In the genomic region with DNA sequence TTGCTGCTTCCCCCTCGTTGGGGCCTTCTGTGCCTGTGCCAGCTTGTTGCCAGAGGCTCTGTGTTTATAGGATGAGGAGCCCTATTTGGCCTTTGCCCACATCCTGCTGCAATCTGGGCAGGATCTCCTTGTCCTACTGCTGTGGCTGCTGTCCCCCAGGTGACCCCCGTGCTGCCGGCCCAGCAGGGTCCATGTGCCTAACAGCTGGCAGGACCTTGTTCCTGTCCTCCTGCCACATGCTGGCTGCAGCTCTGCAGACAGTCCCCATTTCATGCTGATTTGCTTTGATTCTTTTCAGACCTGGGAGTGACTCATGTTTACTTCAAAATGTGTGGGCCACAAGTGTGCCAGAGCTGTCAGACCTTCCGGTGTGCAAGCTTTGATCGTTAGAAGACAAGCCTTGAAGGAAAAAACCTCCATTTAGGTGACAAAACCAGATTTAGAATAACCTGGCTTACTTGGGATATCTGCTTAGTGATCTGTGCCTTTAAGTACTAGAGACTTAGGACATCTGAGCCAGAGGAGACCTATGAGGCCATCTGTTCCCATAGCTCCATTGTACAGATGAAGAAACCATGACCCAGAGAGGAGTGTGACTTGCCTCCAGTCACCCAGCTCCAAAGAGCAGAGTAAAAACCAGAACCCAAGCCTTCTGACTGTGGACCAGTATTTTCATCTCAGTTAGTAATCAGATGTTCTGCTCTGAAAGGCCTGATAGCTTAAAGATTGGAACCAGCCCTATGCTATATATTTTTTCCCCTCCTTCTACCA, we compare ENCODE assay signal across 8 cellular contexts. TPM values are rescaled to one million over a fixed set of nuclear protein-coding genes. Genes with fewer than 3 reads are reported as not detected.
DNase-seq lines count a peak whose midpoint lies in the region; ATAC-seq and TF ChIP-seq lines count a peak whose summit lies in the region.

No MANE protein-coding gene starts in this region.

- H3K9me3 ChIP-seq in SJCRH30 (replicated peaks) (no peaks in the 10 kb centered on the region), lower lobe of right lung (no peaks in the 10 kb centered on the region)

- no peaks in the 10 kb centered on the region for H3K9me3 Mint-ChIP-seq in MCF 10A (ENCODE audit: unreplicated experiment)

- no peaks in the 10 kb centered on the region for H3K27me3 ChIP-seq in ACC112 (ENCODE audit: insufficient read depth, low read length)
- no peaks in the 10 kb centered on the region for H3K27me3 ChIP-seq in SJCRH30
- no peaks in the 10 kb centered on the region for H3K27me3 ChIP-seq in lower lobe of right lung (ENCODE audit: low read depth)

- TF ChIP-seq CTCF in MCF 10A (IDR thresholded peaks at IDR 0.05; ENCODE audit: unreplicated experiment): no peak
- no peak for TF ChIP-seq CTCF in lower lobe of right lung (IDR thresholded peaks at IDR 0.05)

- POLR2A ChIA-PET in MCF 10A (lab: Yijun Ruan, JAX): interaction anchor here (0.6 to 3.3 kb wide), 10 partner anchors 9 to 635 kb away, joined by 3 to 18 read pairs (median 4); partner anchors contain the start of gene NAV2

- intact Hi-C loops in MCF 10A (cut with micrococcal nuclease) (no loop called here), lower lobe of right lung (cut with DNase I) (no loop called here)

- CTCF ChIA-PET in MCF 10A (lab: Yijun Ruan, JAX): interaction anchor here (0.6 to 2.7 kb wide), 17 partner anchors 10 to 651 kb away, joined by 3 to 17 read pairs (median 3); no protein-coding TSS in a partner anchor

- H3K27me3 Mint-ChIP-seq in MCF 10A (ENCODE audit: insufficient read depth, unreplicated experiment): no peaks in the 10 kb centered on the region

- peaks cover 53% of the 10 kb centered on the region for H3K36me3 ChIP-seq in ACC112 (ENCODE audit: insufficient read depth, low read length)
- H3K36me3 ChIP-seq in SJCRH30: no peaks in the 10 kb centered on the region; the same call in 1 of the 2 replicates
- no peaks in the 10 kb centered on the region for H3K36me3 ChIP-seq in lower lobe of right lung

- peak overlapping the region; percentile 32; the same call in 1 of the 2 replicates for H3K27ac ChIP-seq in ACC112 (ENCODE audit: low read depth, low read length)
- peak overlapping the region; percentile 62 for H3K27ac ChIP-seq in SJCRH30
- H3K27ac ChIP-seq in lower lobe of right lung: peak overlapping the region; percentile 13

- H2AFZ ChIP-seq in ACC112 (ENCODE audit: low read length, unreplicated experiment): no peak overlapping the region

- peak; percentile 22 to 49 for ATAC-seq in lower lobe of right lung
- no peak for ATAC-seq in GM21825 (IDR thresholded peaks at IDR 0.05; ENCODE audit: unreplicated experiment)
- ATAC-seq in GM18858 (IDR thresholded peaks at IDR 0.05; ENCODE audit: unreplicated experiment): no peak

- DNase-seq in SJCRH30: peak; percentile 92
- peak; percentile 67 for DNase-seq in MCF 10A (ENCODE audit: unreplicated experiment)
- peak; percentile 47 for DNase-seq in lower lobe of right lung
- DNase-seq in HuH-7.5 (ENCODE audit: low spot score): no peak
- no peak for DNase-seq in OCI-M1 (lab: John Stamatoyannopoulos, UW)

- peaks cover 14% of the 10 kb centered on the region for H3K36me3 Mint-ChIP-seq in MCF 10A (ENCODE audit: insufficient read depth, unreplicated experiment)

- peaks cover 99% of the 10 kb centered on the region for H3K79me2 ChIP-seq in ACC112 (ENCODE audit: control insufficient read depth, insufficient read depth, low read length, unreplicated experiment)

- peaks cover 61% of the 10 kb centered on the region for H3K4me1 ChIP-seq in ACC112 (ENCODE audit: control insufficient read depth, insufficient read depth, low read length, unreplicated experiment)
- peaks cover 24% of the 10 kb centered on the region for H3K4me1 ChIP-seq in SJCRH30
- H3K4me1 ChIP-seq in lower lobe of right lung: peaks cover 45% of the 10 kb centered on the region

- H3K27ac Mint-ChIP-seq in MCF 10A (ENCODE audit: low read depth, unreplicated experiment): peak overlapping the region; percentile 63

- no peak overlapping the region for H3K4me3 Mint-ChIP-seq in MCF 10A (ENCODE audit: unreplicated experiment)

- BruUV-seq in MCF 10A (replicated peaks; lab: Mats Ljungman, UMichigan): no TSS peak

- H3K4me3 ChIP-seq in ACC112 (ENCODE audit: low read depth, low read length): no peak overlapping the region
- no peak overlapping the region for H3K4me3 ChIP-seq in SJCRH30
- no peak overlapping the region for H3K4me3 ChIP-seq in lower lobe of right lung

- peaks cover 41% of the 10 kb centered on the region for H3K4me1 Mint-ChIP-seq in MCF 10A (ENCODE audit: insufficient read depth, unreplicated experiment)

RNA-seq across cellular contexts. Expression of gene NAV2, which starts 11.1 kb away (rescaled TPM):
- 66.3 and 73.1 TPM in 2 replicates for total RNA-seq in SJCRH30 (2014; rRNA removed; shearing (Covaris generic))
- total RNA-seq in MCF 10A (2022): 116 and 139 TPM in 2 replicates
- total RNA-seq in lower lobe of right lung: 36.9 TPM

Comparison
In these comparisons a context has a peak if more than half of its experiments do, and no peak if none do; other contexts are left out.
1. DNase-seq: peak in SJCRH30 (2 of 2), MCF 10A (single experiment) and lower lobe of right lung (single experiment); none in HuH-7.5 (single experiment) and OCI-M1 (single experiment).
2. ATAC-seq: peak in lower lobe of right lung (2 of 2); none in GM21825 (single experiment) and GM18858 (single experiment).
3. Peak in every context shown above with its lines, with median percentiles within 50 percentile points of each other: H3K27ac ChIP-seq.